In the genomic region with DNA sequence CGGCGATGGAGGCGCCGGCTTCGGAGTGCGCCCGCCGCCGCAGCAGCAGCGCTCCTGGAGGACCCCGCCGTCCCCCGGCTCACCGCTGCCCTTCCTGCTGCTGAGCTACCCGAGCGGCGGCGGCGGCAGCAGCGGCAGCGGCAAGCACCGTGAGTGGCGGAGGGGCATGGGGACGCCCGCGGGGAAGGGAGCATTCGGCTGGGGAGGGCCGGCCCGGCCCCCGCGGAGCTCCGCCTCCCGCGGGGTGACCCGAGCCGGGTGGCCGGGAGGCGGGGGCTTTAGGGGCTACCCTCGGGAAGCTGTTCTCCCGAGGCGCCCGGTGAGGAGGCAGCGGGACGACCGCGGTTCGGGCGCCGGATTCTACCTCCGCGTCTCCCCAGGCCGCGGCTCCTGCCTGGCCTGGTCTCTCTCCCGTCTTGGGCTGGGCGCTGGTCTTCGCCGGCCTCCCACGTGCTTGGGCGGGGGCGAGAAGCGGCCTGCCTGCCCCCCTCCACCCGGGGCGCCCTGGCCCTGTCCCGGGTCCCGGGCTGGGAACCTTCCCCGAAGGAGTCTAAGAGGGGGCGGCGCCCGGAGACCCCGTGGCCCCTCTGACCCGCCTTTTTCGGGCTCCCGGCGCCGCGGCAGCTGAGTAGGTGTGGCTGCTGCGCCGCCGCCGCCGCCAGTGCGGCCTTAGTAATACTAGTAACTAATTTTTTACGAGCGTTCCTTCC, we compare ENCODE assay signal across 8 cellular contexts. TPM values are rescaled to one million over a fixed set of nuclear protein-coding genes. Genes with fewer than 3 reads are reported as not detected.
A peak's percentile ranks its signal among the peaks of the same experiment; 100 is the strongest.
DNase-seq lines count a peak whose midpoint lies in the region; ATAC-seq and TF ChIP-seq lines count a peak whose summit lies in the region.

No MANE protein-coding gene starts in this region.

- H3K27ac ChIP-seq in DOHH2 (ENCODE audit: low read depth, low read length) (peak overlapping the region; percentile 95), foreskin keratinocyte (peak overlapping the region; percentile 80), testis (peak overlapping the region; percentile 86 to 94)

- TF ChIP-seq POLR2A in Raji (IDR thresholded peaks at IDR 0.05; ENCODE audit: insufficient read depth, low read depth, low read length): 0 out of 2 replicates have a peak, but pooled peaks have one; percentile 45
- no peak for TF ChIP-seq POLR2A in testis (IDR thresholded peaks at IDR 0.05)

- WGBS in testis, 2 donors: 0% methylated on average over 3 to 67 of the region's 84 CpGs

- intact Hi-C loops in testis (cut with DNase I; ENCODE audit: low total_unique reads): no loop called here

- peak overlapping the region; percentile 93 for H2AFZ ChIP-seq in neuron (ENCODE audit: low read depth, low read length)

- H3F3A ChIP-seq in DOHH2 (ENCODE audit: control insufficient read depth, insufficient read depth): peaks cover 22% of the 10 kb centered on the region

- H3K9me3 ChIP-seq in DOHH2 (ENCODE audit: control insufficient read depth, insufficient read depth, low read length) (no peaks in the 10 kb centered on the region), neuron (ENCODE audit: low read length) (no peaks in the 10 kb centered on the region), testis (no peaks in the 10 kb centered on the region)

- H3K79me2 ChIP-seq in DOHH2 (ENCODE audit: control insufficient read depth, low read length): peaks cover 58% of the 10 kb centered on the region

- H3K27me3 ChIP-seq in DOHH2 (ENCODE audit: control insufficient read depth, low read length) (no peaks in the 10 kb centered on the region), foreskin keratinocyte (no peaks in the 10 kb centered on the region), neuron (ENCODE audit: insufficient read depth, low read length) (no peaks in the 10 kb centered on the region), testis (no peaks in the 10 kb centered on the region)

- H3K4me1 ChIP-seq in DOHH2 (ENCODE audit: control insufficient read depth, low read length): peaks cover 72% of the 10 kb centered on the region
- peaks cover 29% of the 10 kb centered on the region for H3K4me1 ChIP-seq in foreskin keratinocyte
- peaks cover 31% of the 10 kb centered on the region for H3K4me1 ChIP-seq in neuron (ENCODE audit: insufficient read depth, low read length)
- H3K4me1 ChIP-seq in testis: peaks cover 11% of the 10 kb centered on the region

- peak overlapping the region; percentile 98 for H3K4me2 ChIP-seq in DOHH2 (ENCODE audit: low read length)

- H3K9me2 ChIP-seq in DOHH2 (replicated peaks; ENCODE audit: control insufficient read depth, low read length): no peaks in the 10 kb centered on the region

- no peaks in the 10 kb centered on the region for H4K20me1 ChIP-seq in DOHH2 (ENCODE audit: control insufficient read depth, insufficient read depth, low read depth, low read length)

- H3K4me3 ChIP-seq in DOHH2 (ENCODE audit: low read length) (peak overlapping the region; percentile 90), neuron (ENCODE audit: low read length) (peak overlapping the region; percentile 95), testis (peak overlapping the region; percentile 72 to 88)

- TF ChIP-seq CTCF in DOHH2 (IDR thresholded peaks at IDR 0.05; ENCODE audit: low read depth, low read length, poor library complexity, severe bottlenecking): peak; percentile 30
- no peak for TF ChIP-seq CTCF in foreskin keratinocyte (conservative IDR thresholded peaks at IDR 0.05)
- TF ChIP-seq CTCF in testis (IDR thresholded peaks at IDR 0.05): no peak

- peaks cover 19% of the 10 kb centered on the region; the same call in 1 of the 2 replicates for H3K36me3 ChIP-seq in DOHH2 (ENCODE audit: control insufficient read depth, low read length)
- no peaks in the 10 kb centered on the region for H3K36me3 ChIP-seq in neuron (ENCODE audit: insufficient read depth, low read length)
- no peaks in the 10 kb centered on the region for H3K36me3 ChIP-seq in testis (ENCODE audit: low read depth, missing control alignments)

- ATAC-seq in GM21515 (IDR thresholded peaks at IDR 0.05; ENCODE audit: unreplicated experiment) (peak; percentile 59), foreskin keratinocyte (peak; percentile 63)

- DNase-seq in HUDEP-2 (lab: John Stamatoyannopoulos, UW; ENCODE audit: unreplicated experiment in 76 of 76) (peak in 70 of 76 experiments; percentile 4 to 74 (median 52)), activated gamma-delta T cell treated with Interleukin-2 at 50 U/mL for 16 hours (peak; percentile 63), foreskin keratinocyte (peak; percentile 51 to 77), testis (peak; percentile 77)

RNA-seq across cellular contexts. Expression of a gene that starts 16.5 kb away (rescaled TPM):
- total RNA-seq in foreskin keratinocyte (17.0 and 19.3 TPM in 2 replicates), testis (100 to 1,000 TPM; 220 to 247 TPM)
- polyA plus RNA-seq in foreskin keratinocyte (6.9 and 7.3 TPM in 2 replicates), testis (ENCODE audit: insufficient read depth, low read depth, low replicate concordance) (84.7 TPM)

RNA-seq across cellular contexts. Expression of a gene that starts 17.0 kb away (rescaled TPM):
- total RNA-seq in foreskin keratinocyte (27.2 and 31.4 TPM in 2 replicates), testis (10 to 100 TPM; 25.4 to 26.0 TPM)
- polyA plus RNA-seq in foreskin keratinocyte (22.3 and 27.5 TPM in 2 replicates), testis (ENCODE audit: insufficient read depth, low read depth, low replicate concordance) (18.5 TPM)

RNA-seq across cellular contexts. Expression of a gene that starts 39.0 kb away (rescaled TPM):
- total RNA-seq in foreskin keratinocyte: not detected in 2 replicates
- not detected in 2 replicates for polyA plus RNA-seq in foreskin keratinocyte
- under 1 TPM in 1 of 2 donors, not detected in 1; 0.99 TPM for total RNA-seq in testis
- 34.0 TPM for polyA plus RNA-seq in testis (ENCODE audit: insufficient read depth, low read depth, low replicate concordance)

Comparison
In these comparisons a context has a peak if more than half of its experiments do, and no peak if none do; other contexts are left out.
1. Peak in every context shown above with its lines: DNase-seq, ATAC-seq, H3K4me3 ChIP-seq and H3K27ac ChIP-seq.
2. RNA of a gene that starts 16.5 kb away (total RNA-seq): 220 to 247 TPM in testis; 17.0 to 19.3 TPM in foreskin keratinocyte; every median in the first group is over 10 times any median in the second.